Comparison of ENCODE assay signal across 16 cellular contexts in genomic region chr11:68137833-68138232, GRCh38. TPM values are rescaled to one million over a fixed set of nuclear protein-coding genes. Genes with fewer than 3 reads are reported as not detected.
DNase-seq lines count a peak whose midpoint lies in the region; ATAC-seq and TF ChIP-seq lines count a peak whose summit lies in the region.
"Had no signal": no experiment of that assay in that cellular context is flagged by ENCODE, and none has a peak within 500 bp of the region (broad histone marks: within the 10 kb centered on the region; RNA-seq: fewer than 3 reads in every experiment).

No MANE protein-coding gene starts in this region.

- H3K36me3 Mint-ChIP-seq in Calu3 (ENCODE audit: insufficient read depth, unreplicated experiment), result peaks cover 9% of the 10 kb centered on the region

- peaks cover 2% of the 10 kb centered on the region for H3K9me3 ChIP-seq in osteoblast (ENCODE audit: low read depth, low read length)
- H3K9me3 ChIP-seq: gastroesophageal sphincter, suprapubic skin had no signal

- no peak for ATAC-seq in GM19324 (IDR thresholded peaks at IDR 0.05; ENCODE audit: low FRiP score, unreplicated experiment)
- no peak for ATAC-seq in HG03139 (IDR thresholded peaks at IDR 0.05; ENCODE audit: unreplicated experiment)
- ATAC-seq in GM21381 (IDR thresholded peaks at IDR 0.05; ENCODE audit: unreplicated experiment), result no peak
- ATAC-seq: gastroesophageal sphincter had no signal

- peaks cover 2% of the 10 kb centered on the region for H3K9me3 Mint-ChIP-seq in Calu3 (ENCODE audit: low read depth, unreplicated experiment)
- H3K9me3 Mint-ChIP-seq: activated naive CD4-positive, alpha-beta T cell treated with anti-CD3 and anti-CD28 coated beads, Interleukin-2, amount 50 U/mL, for 24 hours had no signal

- no peak overlapping the region for H3K27ac Mint-ChIP-seq in Calu3 (ENCODE audit: unreplicated experiment)
- H3K27ac Mint-ChIP-seq: activated naive CD4-positive, alpha-beta T cell treated with anti-CD3 and anti-CD28 coated beads, Interleukin-2, amount 50 U/mL, for 24 hours; T-helper 1 cell treated with Interleukin-12 subunit alpha and Interleukin-12 subunit beta and Interleukin-4 antibody, amounts not matched to agents 30 μg/mL and 1 μg/mL, for 36 hours had no signal

- no peaks in the 10 kb centered on the region for H3K36me3 ChIP-seq in osteoblast (ENCODE audit: insufficient read depth, low read length)
- H3K36me3 ChIP-seq: gastroesophageal sphincter, suprapubic skin had no signal

- CTCF ChIA-PET in Calu3 (lab: Charles Lee), result no interaction called here

- H3K4me1 Mint-ChIP-seq in Calu3 (ENCODE audit: low read depth, unreplicated experiment), result peaks cover 23% of the 10 kb centered on the region

- intact Hi-C loops in Calu3 (cut with micrococcal nuclease; ENCODE audit: unreplicated experiment), result no loop called here

- DNase-seq in LNCaP clone FGC (ENCODE audit: low read depth) (peak; percentile 13), choroid plexus epithelial cell (ENCODE audit: low read depth) (no peak), osteoblast (ENCODE audit: insufficient read length, low spot score, missing footprints) (no peak), Calu3 (no peak)
- DNase-seq: NCI-H524 treated with DMSO at 0.1 percent for 48 hours; RPMI8226; stimulated activated CD4-positive, alpha-beta T cell treated with anti-CD3 and anti-CD28 coated beads, Interleukin-15, amount 100 ng/mL, for 24 hours had no signal

- H2AFZ ChIP-seq in osteoblast (ENCODE audit: low read length), result peak overlapping the region; percentile 59

- H3K4me2 ChIP-seq in osteoblast (ENCODE audit: insufficient read depth, low read length), result peak overlapping the region; percentile 43
- H3K4me2 ChIP-seq: BLaER1 treated with 17β-estradiol and CSF1 and Interleukin-3, amounts not matched to agents 10 nM and 100 nM had no signal

- TF ChIP-seq CTCF in C4-2B (conservative IDR thresholded peaks at IDR 0.05), result no peak
- TF ChIP-seq CTCF in LNCaP clone FGC (IDR thresholded peaks at IDR 0.05; ENCODE audit: control insufficient read depth, extremely low read depth, insufficient read depth), result no peak
- no peak for TF ChIP-seq CTCF in choroid plexus epithelial cell (conservative IDR thresholded peaks at IDR 0.05; ENCODE audit: low read depth, low read length)
- TF ChIP-seq CTCF in osteoblast (IDR thresholded peaks at IDR 0.05; ENCODE audit: extremely low read depth, low read depth, low read length), result no peak
- no peak for TF ChIP-seq CTCF in Calu3 (IDR thresholded peaks at IDR 0.05; ENCODE audit: unreplicated experiment)

- H4K20me1 ChIP-seq in osteoblast (ENCODE audit: insufficient read depth, low read length), result no peaks in the 10 kb centered on the region

- H3K27ac ChIP-seq in C4-2B, result peak overlapping the region; percentile 50; the same call in 1 of the 2 replicates
- H3K27ac ChIP-seq in osteoblast (ENCODE audit: low read depth, low read length), result no peak overlapping the region
- H3K27ac ChIP-seq: BLaER1 treated with 17β-estradiol and CSF1 and Interleukin-3, amounts not matched to agents 10 nM and 100 nM; gastroesophageal sphincter; suprapubic skin had no signal

- no TSS peak for BruUV-seq in Calu3 (replicated peaks; lab: Mats Ljungman, UMichigan)

- H3K27me3 ChIP-seq in osteoblast (ENCODE audit: insufficient read depth, low read length), result no peaks in the 10 kb centered on the region
- H3K27me3 ChIP-seq: gastroesophageal sphincter, suprapubic skin had no signal

- H3K4me3 ChIP-seq in LNCaP clone FGC (ENCODE audit: low read depth, low read length) (no peak overlapping the region), choroid plexus epithelial cell (ENCODE audit: low read depth, low read length) (peak overlapping the region; percentile 12), osteoblast (ENCODE audit: insufficient read depth, low read length) (peak overlapping the region; percentile 46)
- H3K4me3 ChIP-seq: BLaER1 treated with 17β-estradiol and CSF1 and Interleukin-3, amounts not matched to agents 10 nM and 100 nM; gastroesophageal sphincter; suprapubic skin had no signal

- H3K4me3 Mint-ChIP-seq in Calu3 (ENCODE audit: low read depth, unreplicated experiment), result no peak overlapping the region
- H3K4me3 Mint-ChIP-seq: activated naive CD4-positive, alpha-beta T cell treated with anti-CD3 and anti-CD28 coated beads, Interleukin-2, amount 50 U/mL, for 24 hours; T-helper 1 cell treated with Interleukin-12 subunit alpha and Interleukin-12 subunit beta and Interleukin-4 antibody, amounts not matched to agents 30 μg/mL and 1 μg/mL, for 36 hours had no signal

- H3K4me1 ChIP-seq in osteoblast (ENCODE audit: insufficient read depth, low read length), result no peaks in the 10 kb centered on the region
- H3K4me1 ChIP-seq: gastroesophageal sphincter had no signal

- H3K79me2 ChIP-seq in osteoblast (ENCODE audit: insufficient read depth, low read length), result no peaks in the 10 kb centered on the region

- no peaks in the 10 kb centered on the region for H3K27me3 Mint-ChIP-seq in Calu3 (ENCODE audit: unreplicated experiment)
- H3K27me3 Mint-ChIP-seq: activated naive CD4-positive, alpha-beta T cell treated with anti-CD3 and anti-CD28 coated beads, Interleukin-2, amount 50 U/mL, for 24 hours had no signal

RNA-seq across cellular contexts. Expression of gene CHKA, which starts 16.6 kb away (rescaled TPM):
- total RNA-seq in osteoblast, result 26.5 and 29.0 TPM in 2 replicates
- total RNA-seq in Calu3 (2022), result 100 and 104 TPM in 2 replicates
